10 cellular contexts compared by ENCODE assay signal in the genomic region with DNA sequence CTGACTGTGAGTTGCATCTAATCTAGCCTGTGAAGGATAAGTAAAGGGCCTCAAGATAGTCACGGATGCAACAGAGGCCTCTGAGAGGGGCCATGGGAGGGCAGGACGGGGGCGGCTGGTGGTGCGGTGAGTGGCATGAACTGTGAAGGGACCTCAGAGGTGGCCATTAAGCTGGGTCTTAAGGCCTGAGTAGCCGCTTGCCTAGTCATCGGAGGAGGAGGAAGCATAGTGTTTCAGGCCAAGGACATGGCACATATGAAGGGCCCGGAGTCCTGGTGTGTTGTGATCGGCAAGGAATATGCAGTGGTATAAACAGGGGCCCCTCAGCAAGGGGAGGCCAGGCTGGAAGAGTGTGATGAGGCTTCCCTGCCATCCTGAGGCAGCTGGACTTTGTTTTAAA. TPM values are rescaled to one million over a fixed set of nuclear protein-coding genes. Genes with fewer than 3 reads are reported as not detected.
DNase-seq lines count a peak whose midpoint lies in the region; ATAC-seq, FAIRE-seq and TF ChIP-seq lines count a peak whose summit lies in the region.
"Had no signal": no experiment of that assay in that cellular context is flagged by ENCODE, and none has a peak within 500 bp of the region (broad histone marks: within the 10 kb centered on the region; RNA-seq: fewer than 3 reads in every experiment).

No MANE protein-coding gene starts in this region.

- TF ChIP-seq CTCF in A549 (IDR thresholded peaks at IDR 0.05) (no peak), HEK293 (tag by site-specific recombination; IDR thresholded peaks at IDR 0.05) (no peak), epithelial cell of proximal tubule (conservative IDR thresholded peaks at IDR 0.05; ENCODE audit: low read depth, low read length) (no peak), neutrophil (IDR thresholded peaks at IDR 0.05) (no peak)

- CTCF ChIA-PET in A549 (lab: Yijun Ruan, JAX) = interaction anchor here (1.2 to 1.8 kb wide), 3 partner anchors 11 to 43 kb away, joined by 3 to 7 read pairs (median 4); no protein-coding TSS in a partner anchor
- CTCF ChIA-PET in HEK293 (lab: Yijun Ruan, JAX) = interaction anchor here (1.2 to 1.6 kb wide), 2 partner anchors 106 to 142 kb away, joined by 3 to 7 read pairs; no protein-coding TSS in a partner anchor

- POLR2A ChIA-PET in A549 (lab: Yijun Ruan, JAX) = no interaction called here
- POLR2A ChIA-PET in HEK293 (lab: Yijun Ruan, JAX) = interaction anchor here (1.1 to 1.2 kb wide), 2 partner anchors 10 to 14 kb away, joined by 3 read pairs; no protein-coding TSS in a partner anchor

- no peak for TF ChIP-seq EP300 in A549 (IDR thresholded peaks at IDR 0.05)

- H3K4me2 ChIP-seq in A549 = peak overlapping the region; percentile 95; the same call in 1 of the 3 replicates

- H3K36me3 ChIP-seq in HEK293 (ENCODE audit: control insufficient read depth in 2 of 2, insufficient read depth in 1 of 2, low read length in 2 of 2) (peaks cover 0 to 20% of the 10 kb centered on the region in 2 experiments; a peak in 2 of 3 replicates), neutrophil (peaks cover 31% of the 10 kb centered on the region)

- H3K4me3 ChIP-seq in A549 (no peak overlapping the region), HEK293 (ENCODE audit: low read depth, low read length) (no peak overlapping the region), epithelial cell of proximal tubule (ENCODE audit: low read depth, low read length) (peak overlapping the region; percentile 2), neutrophil (ENCODE audit: low read depth in 1 of 2, low read length in 1 of 2) (no peak overlapping the region)

- H3K9me3 ChIP-seq in A549 (no peaks in the 10 kb centered on the region), HEK293 (ENCODE audit: control insufficient read depth, insufficient read depth, low read depth, low read length) (no peaks in the 10 kb centered on the region), neutrophil (no peaks in the 10 kb centered on the region)

- ATAC-seq in A549 (no peak), GM19467 (IDR thresholded peaks at IDR 0.05; ENCODE audit: unreplicated experiment) (no peak), GM18867 (IDR thresholded peaks at IDR 0.05; ENCODE audit: unreplicated experiment) (no peak)

- H3K4me1 ChIP-seq in A549 (peaks cover 76% of the 10 kb centered on the region), HEK293 (ENCODE audit: control insufficient read depth, insufficient read depth, low read length) (peaks cover 9% of the 10 kb centered on the region; the same call in 1 of the 2 replicates), neutrophil (ENCODE audit: control insufficient read depth in 1 of 2, insufficient read depth in 1 of 2, low read depth in 1 of 2, low read length in 1 of 2) (peaks cover 41 to 45% of the 10 kb centered on the region in 2 experiments)

- TF ChIP-seq POLR2A in A549 (IDR thresholded peaks at IDR 0.05; ENCODE audit: low read length) = no peak

- H3K27me3 ChIP-seq in neutrophil = no peaks in the 10 kb centered on the region

- WGBS in A549 (ENCODE audit: missing lambda C conversion rate) = 70% methylated on average over 8 of the region's 8 CpGs

- no peak for TF ChIP-seq RAD21 in A549 (conservative IDR thresholded peaks at IDR 0.05 in 1 of 2, IDR thresholded peaks at IDR 0.05 in 1 of 2)

- DNase-seq in A549 (ENCODE audit: low read depth in 1 of 2, low spot score in 1 of 2) = no peak
- DNase-seq in epithelial cell of proximal tubule (ENCODE audit: low read depth) = no peak
- no peak for DNase-seq in NCI-H146 (lab: John Stamatoyannopoulos, UW)
- no peak for DNase-seq in NCI-H2107 (lab: John Stamatoyannopoulos, UW)
- DNase-seq: activated CD4-positive, alpha-beta T cell treated with anti-CD3 and anti-CD28 coated beads, Interleukin-2, amount 50 U/mL, for 48 hours; amygdala had no signal

- FAIRE-seq in A549 (lab: Jason Lieb, UNC) = no peak

- peak overlapping the region; percentile 45 to 100; a peak in 5 of 6 replicates for H3K27ac ChIP-seq in A549
- 0 out of 2 replicates have a peak overlapping the region, but pooled peaks have one; percentile 24 for H3K27ac ChIP-seq in HEK293 (ENCODE audit: extremely low read depth, low read depth, low read length)
- peak overlapping the region; percentile 96 for H3K27ac ChIP-seq in neutrophil

TF ChIP-seq in A549, 52 proteins besides CTCF, POLR2A, EP300 and RAD21:
- TF ChIP-seq ZNF302 (CRISPR knock-in tag; IDR thresholded peaks at IDR 0.05) = no peak
- no peak for TF ChIP-seq RCOR1 (IDR thresholded peaks at IDR 0.05; ENCODE audit: low read depth, low read length)
- TF ChIP-seq, protein P1, sequence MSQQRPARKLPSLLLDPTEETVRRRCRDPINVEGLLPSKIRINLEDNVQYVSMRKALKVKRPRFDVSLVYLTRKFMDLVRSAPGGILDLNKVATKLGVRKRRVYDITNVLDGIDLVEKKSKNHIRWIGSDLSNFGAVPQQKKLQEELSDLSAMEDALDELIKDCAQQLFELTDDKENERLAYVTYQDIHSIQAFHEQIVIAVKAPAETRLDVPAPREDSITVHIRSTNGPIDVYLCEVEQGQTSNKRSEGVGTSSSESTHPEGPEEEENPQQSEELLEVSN (IDR thresholded peaks at IDR 0.05; ENCODE audit: borderline replicate concordance, low read depth) = no peak
- no peak for TF ChIP-seq FOSB (CRISPR knock-in tag; IDR thresholded peaks at IDR 0.05)
- TF ChIP-seq SREBF2 (IDR thresholded peaks at IDR 0.05) = no peak
- TF ChIP-seq HOXB13 (CRISPR knock-in tag; IDR thresholded peaks at IDR 0.05; ENCODE audit: low read depth) = no peak
- TF ChIP-seq RARB (CRISPR knock-in tag; IDR thresholded peaks at IDR 0.05) = no peak
- TF ChIP-seq BCL3 (IDR thresholded peaks at IDR 0.05) = no peak
- no peak for TF ChIP-seq HOXA7 (CRISPR knock-in tag; IDR thresholded peaks at IDR 0.05)
- TF ChIP-seq ZFP36 (IDR thresholded peaks at IDR 0.05; ENCODE audit: borderline replicate concordance, partially characterized antibody) = no peak
- TF ChIP-seq CHD4 (IDR thresholded peaks at IDR 0.05; ENCODE audit: borderline replicate concordance) = no peak

TF ChIP-seq in HEK293, 187 proteins besides CTCF, POLR2A, EP300 and RAD21:
- TF ChIP-seq ZNF394 (tag by site-specific recombination; IDR thresholded peaks at IDR 0.05; ENCODE audit: borderline replicate concordance) (no peak), ZNF341 (tag by site-specific recombination; IDR thresholded peaks at IDR 0.05; ENCODE audit: low read depth) (no peak), ZBTB17 (tag by site-specific recombination; IDR thresholded peaks at IDR 0.05) (peak; percentile 87), ZNF146 (tag by site-specific recombination; IDR thresholded peaks at IDR 0.05) (no peak), GFI1B (tag by site-specific recombination; IDR thresholded peaks at IDR 0.05) (no peak)

RNA-seq across cellular contexts. Expression of gene TRIOBP, which starts 51.8 kb away (rescaled TPM):
- polyA plus RNA-seq in A549 (2011; rRNA removed) (15.7 and 32.6 TPM in 2 replicates), A549 (2017; fragmentation: RNase III; extraction: RNeasy Plus Mini Kit Qiagen cat#74134 plus additional on column Dnase treatment) (25.5 to 29.5 TPM (median 26.0 TPM) in 3 replicates)
- 28.2 and 37.4 TPM in 2 replicates for polyA plus RNA-seq in A549 (2012; cell fraction: cytosol; rRNA removed)
- polyA plus RNA-seq in A549 (2012; cell fraction: nucleus; rRNA removed) = 37.0 and 39.3 TPM in 2 replicates
- polyA minus RNA-seq in A549 (2011; rRNA and poly(A)+ RNA removed) = 44.4 and 50.0 TPM in 2 replicates
- total RNA-seq in epithelial cell of proximal tubule = 75.1 and 82.2 TPM in 2 replicates

RNA-seq across cellular contexts. Expression of gene GCAT, which starts 59.1 kb away (rescaled TPM):
- polyA plus RNA-seq in A549 (2011; rRNA removed) = 1.2 and 1.3 TPM in 2 replicates
- polyA plus RNA-seq in A549 (2012; cell fraction: cytosol; rRNA removed) = 3.2 and 4.8 TPM in 2 replicates
- polyA plus RNA-seq in A549 (2012; cell fraction: nucleus; rRNA removed) = 5.1 and 6.7 TPM in 2 replicates
- polyA plus RNA-seq in A549 (2017; fragmentation: RNase III; extraction: RNeasy Plus Mini Kit Qiagen cat#74134 plus additional on column Dnase treatment) = 2.1 to 3.1 TPM (median 2.6 TPM) in 3 replicates
- 2.2 and 3.6 TPM in 2 replicates for polyA minus RNA-seq in A549 (2011; rRNA and poly(A)+ RNA removed)
- total RNA-seq in epithelial cell of proximal tubule = 29.1 and 36.0 TPM in 2 replicates

Comparison
In these comparisons a context has a peak if more than half of its experiments do, and no peak if none do; other contexts are left out.
1. H3K27ac ChIP-seq: peak in every context shown above with its lines; median percentile 96 in neutrophil; 72 in A549; 24 in HEK293.